Comparison of ENCODE assay signal across 21 cellular contexts in the genomic region with DNA sequence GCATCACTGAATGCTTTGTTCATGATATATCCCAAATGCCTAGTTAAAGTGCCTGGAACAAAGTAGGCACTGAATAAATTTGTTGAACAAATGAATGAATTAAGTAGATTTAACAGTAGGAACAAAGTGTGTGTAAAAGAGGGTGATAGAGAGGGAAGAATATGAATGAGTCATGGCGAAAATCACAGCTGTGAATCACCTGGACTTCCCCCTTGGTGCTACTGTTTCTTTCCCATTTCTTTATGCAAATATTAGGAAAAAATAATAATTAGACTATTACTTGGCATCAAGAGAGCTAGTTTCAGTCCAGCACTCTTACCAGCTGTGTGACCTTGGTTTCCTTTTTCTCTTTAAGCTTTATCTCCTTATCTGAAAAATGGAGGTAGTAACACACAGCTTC. TPM values are rescaled to one million over a fixed set of nuclear protein-coding genes. Genes with fewer than 3 reads are reported as not detected.
DNase-seq lines count a peak whose midpoint lies in the region; ATAC-seq, FAIRE-seq and TF ChIP-seq lines count a peak whose summit lies in the region.
"Had no signal": no experiment of that assay in that cellular context is flagged by ENCODE, and none has a peak within 500 bp of the region (broad histone marks: within the 10 kb centered on the region; RNA-seq: fewer than 3 reads in every experiment).

No MANE protein-coding gene starts in this region.

- no peak overlapping the region for H3K4me3 ChIP-seq in GM12878
- no peak overlapping the region for H3K4me3 ChIP-seq in SJCRH30
- H3K4me3 ChIP-seq: gastrocnemius medialis, lung, tibial nerve had no signal

- CTCF ChIA-PET in GM12878 (lab: Yijun Ruan, JAX) = interaction anchor here (0.7 to 2.3 kb wide), 4 partner anchors 8 to 118 kb away, joined by 3 to 15 read pairs (median 4); no protein-coding TSS in a partner anchor

- no peak overlapping the region for H3K9ac ChIP-seq in GM12878 (ENCODE audit: control insufficient read depth, insufficient read depth, low read length)
- H3K9ac ChIP-seq: parathyroid adenoma had no signal

- no TSS peak for BruUV-seq in GM12878 (replicated peaks; lab: Mats Ljungman, UMichigan)

- ATAC-seq in GM18868 (IDR thresholded peaks at IDR 0.05; ENCODE audit: unreplicated experiment) (peak; percentile 52), HG02884 (IDR thresholded peaks at IDR 0.05; ENCODE audit: unreplicated experiment) (peak; percentile 71), GM12878 (peak; percentile 67)
- no peak for ATAC-seq in stimulated activated naive CD8-positive, alpha-beta T cell treated with anti-CD3 and anti-CD28 coated beads, Interleukin-15, Interleukin-2, amounts not matched to agents 100 U/mL and 50 U/mL, for 24 hours
- ATAC-seq: gastrocnemius medialis; naive thymus-derived CD4-positive, alpha-beta T cell; SK-N-SH treated with all-trans-retinoic acid at 6 μM for 48 hours had no signal

- intact Hi-C loops in GM12878 (cut with micrococcal nuclease; ENCODE audit: unreplicated experiment) = loop anchor here (5.0 kb wide), 1 partner anchor 301 kb away; the partner anchor contains the start of gene FAAH2

- TF ChIP-seq RAD21 in GM12878 (IDR thresholded peaks at IDR 0.05; ENCODE audit: insufficient read depth, low read depth, low read length) = no peak

- H3K4me1 ChIP-seq in GM12878 (ENCODE audit: control insufficient read depth, insufficient read depth, low read length) = no peaks in the 10 kb centered on the region
- no peaks in the 10 kb centered on the region for H3K4me1 ChIP-seq in SJCRH30
- H3K4me1 ChIP-seq: Caco-2, gastrocnemius medialis, parathyroid adenoma, tibial nerve had no signal

- SMC1A ChIA-PET in GM12878 (lab: Charles Lee; ENCODE audit: uncharacterized antibody, unreplicated experiment) = interaction anchor here (0.7 to 3.0 kb wide), 4 partner anchors 8 to 300 kb away, joined by 3 to 12 read pairs (median 6); partner anchors contain the start of gene FAAH2

- DNase-seq in GM12892 (ENCODE audit: insufficient read length) = no peak
- DNase-seq in GM12878 (ENCODE audit: low read depth, low spot score) = no peak
- DNase-seq in inferior parietal cortex (ENCODE audit: extremely low spot score) = no peak
- no peak for DNase-seq in stimulated activated naive CD8-positive, alpha-beta T cell treated with anti-CD3 and anti-CD28 coated beads, Interleukin-15, Interleukin-2, amounts not matched to agents 100 U/mL and 50 U/mL, for 24 hours
- DNase-seq in SJCRH30 = no peak
- no peak for DNase-seq in SK-N-DZ (ENCODE audit: low spot score)
- DNase-seq: activated CD4-positive, alpha-beta T cell treated with anti-CD3 and anti-CD28 coated beads, Interleukin-2, amount 50 U/mL, for 4 hours; Caco-2; gastrocnemius medialis; naive thymus-derived CD4-positive, alpha-beta T cell; NCI-H524 treated with DMSO at 0.1 percent for 48 hours; OCI-M1; stimulated activated naive B cell treated with anti-CD40 and anti-IgM and Interleukin-4, amounts not matched to agents 10 μg/mL and 1 μg/mL and 100 μg/mL, for 72 hours had no signal

- H2AFZ ChIP-seq in GM12878 (ENCODE audit: control insufficient read depth, low read depth, low read length) = no peak overlapping the region
- H2AFZ ChIP-seq: parathyroid adenoma had no signal

- POLR2A ChIA-PET in GM12878 (lab: Charles Lee) = no interaction called here

- H3K36me3 ChIP-seq in GM12878 (ENCODE audit: control insufficient read depth in 2 of 2, insufficient read depth in 2 of 2, low read length in 1 of 2) (no peaks in the 10 kb centered on the region; a peak in 1 of 4 replicates), SJCRH30 (no peaks in the 10 kb centered on the region)
- H3K36me3 ChIP-seq: gastrocnemius medialis had no signal

- TF ChIP-seq POLR2A in GM12892 (IDR thresholded peaks at IDR 0.05; ENCODE audit: low read depth, low read length) (no peak), GM12878 (IDR thresholded peaks at IDR 0.05; ENCODE audit: low read depth, low read length) (no peak)

- H3K9me3 ChIP-seq in GM12878 (replicated peaks; ENCODE audit: control insufficient read depth, insufficient read depth, low read length) = no peaks in the 10 kb centered on the region
- H3K9me3 ChIP-seq in SJCRH30 (replicated peaks) = no peaks in the 10 kb centered on the region
- H3K9me3 ChIP-seq: Caco-2, gastrocnemius medialis, tibial nerve had no signal

- TF ChIP-seq EP300 in GM12878 (IDR thresholded peaks at IDR 0.05; ENCODE audit: borderline replicate concordance in 1 of 2, control insufficient read depth in 1 of 2, low read depth in 2 of 2, low read length in 2 of 2) = peak in 1 of 2 experiments; percentile 55; a peak in 1 of 4 replicates

- no peak overlapping the region for H3K27ac ChIP-seq in GM12878 (ENCODE audit: control insufficient read depth, insufficient read depth)
- no peak overlapping the region for H3K27ac ChIP-seq in SJCRH30
- H3K27ac ChIP-seq: gastrocnemius medialis, parathyroid adenoma, tibial nerve had no signal

- in situ Hi-C loops in GM12878 (cut with MboI) = loop anchor here (25.0 kb wide), 5 partner anchors 151 to 1274 kb away; partner anchors contain the start of genes RRAGB, SPIN2A, UBQLN2 and ZXDA

- no peak for TF ChIP-seq CTCF in GM12878 (IDR thresholded peaks at IDR 0.05 in 2 of 3, conservative IDR thresholded peaks at IDR 0.05 in 1 of 3; ENCODE audit: control insufficient read depth in 2 of 3, extremely low read depth in 1 of 3, insufficient read depth in 1 of 3, low read depth in 3 of 3, low read length in 3 of 3)

- FAIRE-seq in GM12892 (lab: Jason Lieb, UNC) (peak; percentile 30), GM12878 (lab: Jason Lieb, UNC) (no peak)
- FAIRE-seq: GM12891, H1 had no signal

- WGBS in GM12878 (ENCODE audit: insufficient coverage, insufficient replicate concordance, low lambda C conversion rate, missing lambda C conversion rate) = 0% methylated on average over 1 of the region's 1 CpG

- no peak overlapping the region for H3K4me2 ChIP-seq in GM12878 (ENCODE audit: control insufficient read depth, insufficient read depth)

- no peaks in the 10 kb centered on the region for H3K79me2 ChIP-seq in GM12878 (ENCODE audit: control insufficient read depth, insufficient read depth, low read length)
- H3K79me2 ChIP-seq: parathyroid adenoma had no signal

- H3K27me3 ChIP-seq in GM12878 (replicated peaks in 1 of 2; ENCODE audit: control insufficient read depth in 2 of 2, insufficient read depth in 2 of 2, low read length in 1 of 2) (no peaks in the 10 kb centered on the region), SJCRH30 (no peaks in the 10 kb centered on the region)

- H4K20me1 ChIP-seq in GM12878 (ENCODE audit: control insufficient read depth, insufficient read depth) = no peaks in the 10 kb centered on the region

- RAD21 ChIA-PET in GM12878 (lab: Charles Lee; ENCODE audit: unreplicated experiment) = interaction anchor here (1.0 to 2.8 kb wide), 3 partner anchors 8 to 258 kb away, joined by 4 to 10 read pairs (median 4); partner anchors contain the start of genes NBDY and SPIN3

TF ChIP-seq in GM12878, 131 proteins besides CTCF, POLR2A, EP300 and RAD21:
- peak in 1 of 2 experiments; percentile 49; a peak in 2 of 4 replicates for TF ChIP-seq IKZF2 (IDR thresholded peaks at IDR 0.05)
- TF ChIP-seq, protein P1, sequence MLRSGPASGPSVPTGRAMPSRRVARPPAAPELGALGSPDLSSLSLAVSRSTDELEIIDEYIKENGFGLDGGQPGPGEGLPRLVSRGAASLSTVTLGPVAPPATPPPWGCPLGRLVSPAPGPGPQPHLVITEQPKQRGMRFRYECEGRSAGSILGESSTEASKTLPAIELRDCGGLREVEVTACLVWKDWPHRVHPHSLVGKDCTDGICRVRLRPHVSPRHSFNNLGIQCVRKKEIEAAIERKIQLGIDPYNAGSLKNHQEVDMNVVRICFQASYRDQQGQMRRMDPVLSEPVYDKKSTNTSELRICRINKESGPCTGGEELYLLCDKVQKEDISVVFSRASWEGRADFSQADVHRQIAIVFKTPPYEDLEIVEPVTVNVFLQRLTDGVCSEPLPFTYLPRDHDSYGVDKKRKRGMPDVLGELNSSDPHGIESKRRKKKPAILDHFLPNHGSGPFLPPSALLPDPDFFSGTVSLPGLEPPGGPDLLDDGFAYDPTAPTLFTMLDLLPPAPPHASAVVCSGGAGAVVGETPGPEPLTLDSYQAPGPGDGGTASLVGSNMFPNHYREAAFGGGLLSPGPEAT (IDR thresholded peaks at IDR 0.05; ENCODE audit: low read depth) = 0 out of 2 replicates have a peak, but pooled peaks have one; percentile 23
- peak; percentile 86 for TF ChIP-seq ZNF24 (IDR thresholded peaks at IDR 0.05)
- TF ChIP-seq YBX1 (IDR thresholded peaks at IDR 0.05) = no peak
- 0 out of 2 replicates have a peak, but pooled peaks have one; percentile 9 for TF ChIP-seq JUNB (IDR thresholded peaks at IDR 0.05)
- peak; percentile 32; the same call in 1 of the 2 replicates for TF ChIP-seq MTA2 (IDR thresholded peaks at IDR 0.05; ENCODE audit: low read depth)
- TF ChIP-seq IKZF1 (conservative IDR thresholded peaks at IDR 0.05) = 0 out of 2 replicates have a peak, but pooled peaks have one; percentile 36
- no peak for TF ChIP-seq YY1 (IDR thresholded peaks at IDR 0.05; ENCODE audit: low read depth, low read length)
- TF ChIP-seq TCF3 (IDR thresholded peaks at IDR 0.05; ENCODE audit: borderline replicate concordance, insufficient read depth, low read depth, low read length) = 0 out of 2 replicates have a peak, but pooled peaks have one; percentile 29
- TF ChIP-seq RELA (IDR thresholded peaks at IDR 0.05; ENCODE audit: borderline replicate concordance, partially characterized antibody) = peak; percentile 18

RNA-seq across cellular contexts. Expression of gene SPIN3, which starts 9.2 kb away (rescaled TPM):
- 9.6 TPM for polyA plus RNA-seq in GM12892 (2012; ENCODE audit: missing spikeins)
- total RNA-seq in GM12878 (2013; cell fraction: nucleolus; rRNA removed) = 55.3 and 58.0 TPM in 2 replicates
- total RNA-seq in GM12878 (2014; rRNA removed) = 9.0 and 9.5 TPM in 2 replicates
- total RNA-seq in GM12878 (2014; rRNA removed; fragmentation: Illumina TruSeq; extraction: Trizol) = 7.1 and 7.8 TPM in 2 replicates
- 8.1 and 10.1 TPM in 2 replicates for total RNA-seq in GM12878 (2021)
- 6.3 TPM for polyA plus RNA-seq in GM12878 (2011; ENCODE audit: low read depth)
- polyA plus RNA-seq in GM12878 (2011; rRNA removed) = 12.3 and 16.7 TPM in 2 replicates
- polyA plus RNA-seq in GM12878 (2011; cell fraction: cytosol; rRNA removed) = 5.9 and 6.5 TPM in 2 replicates
- polyA plus RNA-seq in GM12878 (2011; cell fraction: nucleus; rRNA removed) = 32.4 and 33.0 TPM in 2 replicates
- polyA plus RNA-seq in GM12878 (2012) = 7.9 and 8.1 TPM in 2 replicates
- 10.2 and 13.1 TPM in 2 replicates for polyA plus RNA-seq in GM12878 (2014; fragmentation: Illumina TruSeq; extraction: Trizol)
- polyA plus RNA-seq in GM12878 (2014; fragmentation: Nextera tagmentation; extraction: Ambion mirVana) = 1 to 10 TPM; 2.1 to 2.4 TPM
- 11.3 and 11.9 TPM in 2 replicates for polyA plus RNA-seq in GM12878 (2014; rRNA removed)
- 10 to 100 TPM in 1 of 2 experiments, 1 to 10 TPM in 1; 6.5 to 10.1 TPM for polyA plus RNA-seq in GM12878 (2016; fragmentation: Nextera tagmentation; extraction: Ambion mirVana)
- polyA minus RNA-seq in GM12878 (2011; rRNA and poly(A)+ RNA removed) = 8.0 and 9.1 TPM in 2 replicates
- polyA minus RNA-seq in GM12878 (2011; cell fraction: cytosol; rRNA and poly(A)+ RNA removed) = 2.2 and 3.6 TPM in 2 replicates
- 18.3 and 24.3 TPM in 2 replicates for polyA minus RNA-seq in GM12878 (2011; cell fraction: nucleus; rRNA and poly(A)+ RNA removed)
- total RNA-seq in SJCRH30 (2014; rRNA removed; shearing (Covaris generic)) = 9.7 and 13.0 TPM in 2 replicates
- 15.4 and 17.4 TPM in 2 replicates for polyA plus RNA-seq in SK-N-DZ (2014; cell fraction: cytosol; rRNA removed)
- 49.4 and 65.0 TPM in 2 replicates for polyA plus RNA-seq in SK-N-DZ (2014; cell fraction: nucleus; rRNA removed)
